ENCODE assay signal across 8 cellular contexts in the genomic region with DNA sequence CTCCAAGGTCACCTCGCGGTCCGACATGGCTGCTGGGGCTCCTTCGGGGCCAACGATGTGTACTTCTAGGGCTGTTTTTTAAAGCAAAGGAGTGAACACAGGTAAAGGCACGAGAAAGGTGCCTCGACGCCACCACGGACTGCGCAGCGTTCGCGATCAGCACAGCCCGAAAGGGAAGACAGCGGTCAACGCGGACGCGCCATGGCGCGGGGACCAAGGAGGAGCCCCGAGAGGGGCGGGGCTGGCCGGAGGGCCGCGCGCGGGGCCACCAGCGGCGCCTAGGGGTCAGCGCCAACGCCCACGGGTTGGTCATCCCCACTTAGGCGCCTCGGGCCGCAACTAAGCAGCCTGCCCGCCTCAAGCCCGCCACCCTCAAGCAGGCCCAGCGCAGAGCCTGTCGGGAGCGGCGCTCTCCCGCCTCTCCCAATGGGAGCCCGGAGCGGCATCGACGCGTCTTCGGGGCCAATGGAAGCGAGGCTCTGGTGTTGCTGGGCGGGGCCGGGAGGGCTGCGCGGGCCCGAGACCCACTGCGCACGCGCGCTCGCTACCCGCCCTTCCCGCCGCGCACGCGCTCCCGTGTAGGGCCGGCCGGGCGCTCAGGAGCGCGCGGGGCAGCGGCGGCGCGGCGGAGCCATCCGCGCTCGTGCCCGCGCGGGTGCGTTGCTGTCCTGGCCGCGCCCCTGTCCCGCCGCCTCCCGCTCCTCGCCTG. TPM values are rescaled to one million over a fixed set of nuclear protein-coding genes. Genes with fewer than 3 reads are reported as not detected.
DNase-seq lines count a peak whose midpoint lies in the region; ATAC-seq and TF ChIP-seq lines count a peak whose summit lies in the region.

A gene with protein sequence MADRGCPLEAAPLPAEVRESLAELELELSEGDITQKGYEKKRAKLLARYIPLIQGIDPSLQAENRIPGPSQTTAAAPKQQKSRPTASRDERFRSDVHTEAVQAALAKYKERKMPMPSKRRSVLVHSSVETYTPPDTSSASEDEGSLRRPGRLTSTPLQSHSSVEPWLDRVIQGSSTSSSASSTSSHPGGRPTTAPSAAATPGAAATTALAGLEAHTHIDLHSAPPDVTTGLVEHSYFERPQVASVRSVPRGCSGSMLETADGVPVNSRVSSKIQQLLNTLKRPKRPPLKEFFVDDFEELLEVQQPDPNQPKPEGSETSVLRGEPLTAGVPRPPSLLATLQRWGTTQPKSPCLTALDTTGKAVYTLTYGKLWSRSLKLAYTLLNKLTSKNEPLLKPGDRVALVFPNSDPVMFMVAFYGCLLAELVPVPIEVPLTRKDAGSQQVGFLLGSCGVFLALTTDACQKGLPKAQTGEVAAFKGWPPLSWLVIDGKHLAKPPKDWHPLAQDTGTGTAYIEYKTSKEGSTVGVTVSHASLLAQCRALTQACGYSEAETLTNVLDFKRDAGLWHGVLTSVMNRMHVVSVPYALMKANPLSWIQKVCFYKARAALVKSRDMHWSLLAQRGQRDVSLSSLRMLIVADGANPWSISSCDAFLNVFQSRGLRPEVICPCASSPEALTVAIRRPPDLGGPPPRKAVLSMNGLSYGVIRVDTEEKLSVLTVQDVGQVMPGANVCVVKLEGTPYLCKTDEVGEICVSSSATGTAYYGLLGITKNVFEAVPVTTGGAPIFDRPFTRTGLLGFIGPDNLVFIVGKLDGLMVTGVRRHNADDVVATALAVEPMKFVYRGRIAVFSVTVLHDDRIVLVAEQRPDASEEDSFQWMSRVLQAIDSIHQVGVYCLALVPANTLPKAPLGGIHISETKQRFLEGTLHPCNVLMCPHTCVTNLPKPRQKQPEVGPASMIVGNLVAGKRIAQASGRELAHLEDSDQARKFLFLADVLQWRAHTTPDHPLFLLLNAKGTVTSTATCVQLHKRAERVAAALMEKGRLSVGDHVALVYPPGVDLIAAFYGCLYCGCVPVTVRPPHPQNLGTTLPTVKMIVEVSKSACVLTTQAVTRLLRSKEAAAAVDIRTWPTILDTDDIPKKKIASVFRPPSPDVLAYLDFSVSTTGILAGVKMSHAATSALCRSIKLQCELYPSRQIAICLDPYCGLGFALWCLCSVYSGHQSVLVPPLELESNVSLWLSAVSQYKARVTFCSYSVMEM (N-terminal part only) (plus strand): TSS at position 577 of the 709 bp plus-strand sequence. CDS start 241 bp downstream, outside the sequence.

- H3K4me1 Mint-ChIP-seq in dendritic cell treated with granulocyte-macrophage colony-stimulating factor and Interleukin-4, amounts not matched to agents 40 ng/mL and 50 ng/mL, for 4 days (ENCODE audit: low read depth): peaks cover 47% of the 10 kb centered on the region

- H3K9me3 ChIP-seq in left lung: no peaks in the 10 kb centered on the region

- H3K36me3 ChIP-seq in left lung: peaks cover 0 to 6% of the 10 kb centered on the region in 2 donors

- H3K36me3 Mint-ChIP-seq in dendritic cell treated with granulocyte-macrophage colony-stimulating factor and Interleukin-4, amounts not matched to agents 40 ng/mL and 50 ng/mL, for 4 days (ENCODE audit: low read depth): peaks cover 67% of the 10 kb centered on the region

- no peaks in the 10 kb centered on the region for H3K9me3 Mint-ChIP-seq in dendritic cell treated with granulocyte-macrophage colony-stimulating factor and Interleukin-4, amounts not matched to agents 40 ng/mL and 50 ng/mL, for 4 days

- peak within 1 kb of the TSS; percentile 84 to 87 for H3K27ac ChIP-seq in left lung

- H3K4me1 ChIP-seq in left lung: peaks cover 22 to 62% of the 10 kb centered on the region in 2 donors

- TF ChIP-seq CTCF in left lung (IDR thresholded peaks at IDR 0.05): no peak

- ATAC-seq in GM19438 (IDR thresholded peaks at IDR 0.05; ENCODE audit: low read depth, unreplicated experiment) (peak; percentile 92), HG03571 (IDR thresholded peaks at IDR 0.05; ENCODE audit: unreplicated experiment) (peak; percentile 81), left lung (peak; percentile 97)

- H3K27me3 Mint-ChIP-seq in dendritic cell treated with granulocyte-macrophage colony-stimulating factor and Interleukin-4, amounts not matched to agents 40 ng/mL and 50 ng/mL, for 4 days: no peaks in the 10 kb centered on the region

- H3K4me3 Mint-ChIP-seq in dendritic cell treated with granulocyte-macrophage colony-stimulating factor and Interleukin-4, amounts not matched to agents 40 ng/mL and 50 ng/mL, for 4 days: peak within 1 kb of the TSS; percentile 90

- intact Hi-C loops in dendritic cell treated with granulocyte-macrophage colony-stimulating factor and Interleukin-4, amounts not matched to agents 40 ng/mL and 50 ng/mL, for 4 days (cut with micrococcal nuclease): loop anchor here (1.0 to 2.0 kb wide), 2 partner anchors 134 to 177 kb away; partner anchors contain the start of genes PCNT and PRMT2
- intact Hi-C loops in left lung (cut with DNase I): no loop called here

- peak within 1 kb of the TSS; percentile 82 to 87 for H3K4me3 ChIP-seq in left lung

- peak; percentile 99 for DNase-seq in CD1c-positive myeloid dendritic cell (ENCODE audit: extremely low spot score)
- peak; percentile 87 for DNase-seq in NCI-H774 (lab: John Stamatoyannopoulos, UW)
- peak; percentile 87 to 91 for DNase-seq in activated CD4-positive, alpha-beta T cell treated with anti-CD3 and anti-CD28 coated beads, Interleukin-2, amount 50 U/mL, for 4 hours
- DNase-seq in left lung: peak; percentile 97 to 98
- peak; percentile 90 for DNase-seq in stimulated activated CD4-positive, alpha-beta T cell treated with anti-CD3 and anti-CD28 coated beads, Interleukin-2, amount 100 ng/mL, for 4 hours (ENCODE audit: low read depth)

- H3K27ac Mint-ChIP-seq in dendritic cell treated with granulocyte-macrophage colony-stimulating factor and Interleukin-4, amounts not matched to agents 40 ng/mL and 50 ng/mL, for 4 days: peak within 1 kb of the TSS; percentile 98

- H3K27me3 ChIP-seq in left lung: no peaks in the 10 kb centered on the region

RNA-seq across cellular contexts. Expression of the gene that starts here (rescaled TPM):
- total RNA-seq in left lung: 10 to 100 TPM; 31.5 to 33.2 TPM

Comparison
In these comparisons a context has a peak if more than half of its experiments do, and no peak if none do; other contexts are left out.
1. Peak in every context shown above with its lines: DNase-seq, ATAC-seq, H3K4me3 ChIP-seq and H3K27ac ChIP-seq.